Comparison of ENCODE assay signal across 7 cellular contexts in the genomic region with DNA sequence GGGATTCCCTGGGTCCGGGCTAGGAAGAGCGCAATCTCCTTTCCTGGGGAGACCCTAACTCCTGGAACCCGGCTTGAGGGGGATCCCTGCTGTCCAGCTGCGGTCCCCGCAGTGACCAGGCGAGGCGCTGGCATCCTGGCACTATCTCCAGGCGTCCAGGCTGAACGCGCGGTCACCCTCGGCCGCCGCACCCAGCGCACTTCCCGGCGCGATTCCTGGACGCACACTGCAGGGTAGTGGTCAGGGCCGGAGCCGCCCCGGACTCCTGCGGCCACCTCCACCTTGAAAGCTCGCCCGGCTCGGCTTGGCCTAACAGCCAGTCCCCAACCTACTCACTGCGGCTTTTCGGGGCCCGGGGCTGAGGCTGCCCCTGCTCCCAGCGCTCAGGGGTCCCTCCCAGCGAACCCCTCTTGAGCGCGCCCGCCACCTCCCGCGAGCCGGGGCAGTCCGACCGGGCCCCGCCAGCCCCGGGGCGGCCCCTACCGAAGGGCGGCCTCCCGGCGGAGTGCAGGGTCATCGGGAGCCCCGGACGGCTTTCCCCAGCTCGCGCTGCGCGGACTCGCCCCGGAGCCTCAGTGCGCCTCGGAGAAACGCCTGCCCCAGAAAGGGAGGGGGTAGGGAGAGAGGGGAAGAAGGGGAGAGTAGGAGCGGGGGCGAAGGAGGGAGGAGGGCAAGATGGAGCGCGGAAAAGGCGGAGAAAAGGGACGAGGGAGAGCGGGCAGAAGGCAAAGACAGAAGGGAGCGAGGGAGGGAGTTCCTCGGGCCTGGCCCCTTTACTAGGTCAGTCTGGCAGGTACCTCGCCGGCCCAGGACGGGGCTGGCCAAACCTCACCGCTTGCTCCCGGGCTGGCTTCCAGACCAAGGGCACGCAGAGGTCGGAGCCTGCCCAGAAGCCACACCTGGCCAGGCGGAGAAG. TPM values are rescaled to one million over a fixed set of nuclear protein-coding genes. Genes with fewer than 3 reads are reported as not detected.
DNase-seq lines count a peak whose midpoint lies in the region; ATAC-seq and TF ChIP-seq lines count a peak whose summit lies in the region.

No MANE protein-coding gene starts in this region.

- H3K27me3 Mint-ChIP-seq in WTC11 (ENCODE audit: low read depth), result peaks cover 26% of the 10 kb centered on the region
- H3K27me3 Mint-ChIP-seq in osteocyte (ENCODE audit: unreplicated experiment), result peaks cover 41% of the 10 kb centered on the region

- intact Hi-C loops in Right ventricle myocardium superior (cut with DNase I), result no loop called here

- H3K4me3 Mint-ChIP-seq in WTC11 (peak overlapping the region; percentile 76), osteocyte (ENCODE audit: unreplicated experiment) (peak overlapping the region; percentile 66)

- POLR2A ChIA-PET in WTC11 (lab: Charles Lee), result interaction anchor here (1.3 kb wide), 1 partner anchor 124 kb away, joined by 4 read pairs; no protein-coding TSS in a partner anchor

- H3K36me3 Mint-ChIP-seq in WTC11 (no peaks in the 10 kb centered on the region), osteocyte (ENCODE audit: unreplicated experiment) (no peaks in the 10 kb centered on the region)

- DNase-seq in WTC11 (ENCODE audit: low spot score) (peak; percentile 74), Right ventricle myocardium superior (peak; percentile 76), osteocyte (ENCODE audit: extremely low spot score, unreplicated experiment) (no peak), NAMALWA (ENCODE audit: low spot score) (no peak), DMS53 treated with DMSO at 0.1 percent for 48 hours (lab: John Stamatoyannopoulos, UW; ENCODE audit: unreplicated experiment) (no peak)

- TF ChIP-seq CTCF in WTC11 (IDR thresholded peaks at IDR 0.05) (0 out of 2 replicates have a peak, but pooled peaks have one; percentile 30), osteocyte (IDR thresholded peaks at IDR 0.05) (peak; percentile 64)

- H3K9me3 Mint-ChIP-seq in WTC11, result no peaks in the 10 kb centered on the region
- no peaks in the 10 kb centered on the region for H3K9me3 Mint-ChIP-seq in osteocyte (ENCODE audit: unreplicated experiment)

- CTCF ChIA-PET in WTC11 (lab: Charles Lee), result interaction anchor here (0.7 to 2.6 kb wide), 6 partner anchors 21 to 129 kb away, joined by 3 to 25 read pairs (median 4); no protein-coding TSS in a partner anchor

- H3K27ac Mint-ChIP-seq in WTC11, result no peak overlapping the region
- H3K27ac Mint-ChIP-seq in osteocyte (ENCODE audit: unreplicated experiment), result no peak overlapping the region

- ATAC-seq in GM18511 (IDR thresholded peaks at IDR 0.05; ENCODE audit: unreplicated experiment) (peak; percentile 74), HG02943 (IDR thresholded peaks at IDR 0.05; ENCODE audit: low read depth, unreplicated experiment) (peak; percentile 61), WTC11 (peak; percentile 60), Right ventricle myocardium superior (ENCODE audit: poor library complexity) (peak; percentile 92)

- peaks cover 34% of the 10 kb centered on the region for H3K4me1 Mint-ChIP-seq in WTC11
- H3K4me1 Mint-ChIP-seq in osteocyte (ENCODE audit: unreplicated experiment), result peaks cover 2% of the 10 kb centered on the region

TF ChIP-seq in WTC11, 78 proteins besides CTCF, POLR2A, EP300 and RAD21 (continues in another document):
- TF ChIP-seq JAZF1 (CRISPR knock-in tag; IDR thresholded peaks at IDR 0.05), result no peak
- TF ChIP-seq OVOL2 (CRISPR knock-in tag; IDR thresholded peaks at IDR 0.05; ENCODE audit: borderline replicate concordance), result no peak
- no peak for TF ChIP-seq ATF3 (CRISPR knock-in tag; conservative IDR thresholded peaks at IDR 0.05)
- no peak for TF ChIP-seq GRHL2 (CRISPR knock-in tag; IDR thresholded peaks at IDR 0.05; ENCODE audit: insufficient replicate concordance, severe bottlenecking)
- TF ChIP-seq, protein P1, sequence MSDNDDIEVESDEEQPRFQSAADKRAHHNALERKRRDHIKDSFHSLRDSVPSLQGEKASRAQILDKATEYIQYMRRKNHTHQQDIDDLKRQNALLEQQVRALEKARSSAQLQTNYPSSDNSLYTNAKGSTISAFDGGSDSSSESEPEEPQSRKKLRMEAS (CRISPR knock-in tag; IDR thresholded peaks at IDR 0.05), result peak; percentile 19; the same call in 1 of the 2 replicates
- no peak for TF ChIP-seq NFYB (CRISPR knock-in tag; conservative IDR thresholded peaks at IDR 0.05; ENCODE audit: low read depth)
- TF ChIP-seq, protein P2, sequence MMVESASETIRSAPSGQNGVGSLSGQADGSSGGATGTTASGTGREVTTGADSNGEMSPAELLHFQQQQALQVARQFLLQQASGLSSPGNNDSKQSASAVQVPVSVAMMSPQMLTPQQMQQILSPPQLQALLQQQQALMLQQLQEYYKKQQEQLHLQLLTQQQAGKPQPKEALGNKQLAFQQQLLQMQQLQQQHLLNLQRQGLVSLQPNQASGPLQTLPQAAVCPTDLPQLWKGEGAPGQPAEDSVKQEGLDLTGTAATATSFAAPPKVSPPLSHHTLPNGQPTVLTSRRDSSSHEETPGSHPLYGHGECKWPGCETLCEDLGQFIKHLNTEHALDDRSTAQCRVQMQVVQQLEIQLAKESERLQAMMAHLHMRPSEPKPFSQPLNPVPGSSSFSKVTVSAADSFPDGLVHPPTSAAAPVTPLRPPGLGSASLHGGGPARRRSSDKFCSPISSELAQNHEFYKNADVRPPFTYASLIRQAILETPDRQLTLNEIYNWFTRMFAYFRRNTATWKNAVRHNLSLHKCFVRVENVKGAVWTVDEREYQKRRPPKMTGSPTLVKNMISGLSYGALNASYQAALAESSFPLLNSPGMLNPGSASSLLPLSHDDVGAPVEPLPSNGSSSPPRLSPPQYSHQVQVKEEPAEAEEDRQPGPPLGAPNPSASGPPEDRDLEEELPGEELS (CRISPR knock-in tag; IDR thresholded peaks at IDR 0.05), result 0 out of 2 replicates have a peak, but pooled peaks have one; percentile 24
- TF ChIP-seq NFE2L1 (CRISPR knock-in tag; IDR thresholded peaks at IDR 0.05), result 0 out of 2 replicates have a peak, but pooled peaks have one; percentile 32
- 0 out of 2 replicates have a peak, but pooled peaks have one; percentile 37 for TF ChIP-seq FOXP1 (CRISPR knock-in tag; IDR thresholded peaks at IDR 0.05; ENCODE audit: borderline replicate concordance)
- TF ChIP-seq ZNF423 (CRISPR knock-in tag; IDR thresholded peaks at IDR 0.05), result peak; percentile 86
- no peak for TF ChIP-seq NFATC4 (CRISPR knock-in tag; IDR thresholded peaks at IDR 0.05)
- TF ChIP-seq SP1 (CRISPR knock-in tag; conservative IDR thresholded peaks at IDR 0.05), result peak; percentile 20; the same call in 1 of the 2 replicates
- TF ChIP-seq SMAD4 (CRISPR knock-in tag; IDR thresholded peaks at IDR 0.05), result 0 out of 2 replicates have a peak, but pooled peaks have one; percentile 30
- TF ChIP-seq RELA (CRISPR knock-in tag; IDR thresholded peaks at IDR 0.05; ENCODE audit: borderline replicate concordance), result no peak
- TF ChIP-seq CBFB (CRISPR knock-in tag; IDR thresholded peaks at IDR 0.05; ENCODE audit: low read depth), result no peak
- TF ChIP-seq, protein P3, sequence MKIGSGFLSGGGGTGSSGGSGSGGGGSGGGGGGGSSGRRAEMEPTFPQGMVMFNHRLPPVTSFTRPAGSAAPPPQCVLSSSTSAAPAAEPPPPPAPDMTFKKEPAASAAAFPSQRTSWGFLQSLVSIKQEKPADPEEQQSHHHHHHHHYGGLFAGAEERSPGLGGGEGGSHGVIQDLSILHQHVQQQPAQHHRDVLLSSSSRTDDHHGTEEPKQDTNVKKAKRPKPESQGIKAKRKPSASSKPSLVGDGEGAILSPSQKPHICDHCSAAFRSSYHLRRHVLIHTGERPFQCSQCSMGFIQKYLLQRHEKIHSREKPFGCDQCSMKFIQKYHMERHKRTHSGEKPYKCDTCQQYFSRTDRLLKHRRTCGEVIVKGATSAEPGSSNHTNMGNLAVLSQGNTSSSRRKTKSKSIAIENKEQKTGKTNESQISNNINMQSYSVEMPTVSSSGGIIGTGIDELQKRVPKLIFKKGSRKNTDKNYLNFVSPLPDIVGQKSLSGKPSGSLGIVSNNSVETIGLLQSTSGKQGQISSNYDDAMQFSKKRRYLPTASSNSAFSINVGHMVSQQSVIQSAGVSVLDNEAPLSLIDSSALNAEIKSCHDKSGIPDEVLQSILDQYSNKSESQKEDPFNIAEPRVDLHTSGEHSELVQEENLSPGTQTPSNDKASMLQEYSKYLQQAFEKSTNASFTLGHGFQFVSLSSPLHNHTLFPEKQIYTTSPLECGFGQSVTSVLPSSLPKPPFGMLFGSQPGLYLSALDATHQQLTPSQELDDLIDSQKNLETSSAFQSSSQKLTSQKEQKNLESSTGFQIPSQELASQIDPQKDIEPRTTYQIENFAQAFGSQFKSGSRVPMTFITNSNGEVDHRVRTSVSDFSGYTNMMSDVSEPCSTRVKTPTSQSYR (CRISPR knock-in tag; IDR thresholded peaks at IDR 0.05), result no peak
- peak; percentile 84; the same call in 1 of the 2 replicates for TF ChIP-seq ZNF263 (CRISPR knock-in tag; IDR thresholded peaks at IDR 0.05; ENCODE audit: low read depth)
- TF ChIP-seq, protein P4, sequence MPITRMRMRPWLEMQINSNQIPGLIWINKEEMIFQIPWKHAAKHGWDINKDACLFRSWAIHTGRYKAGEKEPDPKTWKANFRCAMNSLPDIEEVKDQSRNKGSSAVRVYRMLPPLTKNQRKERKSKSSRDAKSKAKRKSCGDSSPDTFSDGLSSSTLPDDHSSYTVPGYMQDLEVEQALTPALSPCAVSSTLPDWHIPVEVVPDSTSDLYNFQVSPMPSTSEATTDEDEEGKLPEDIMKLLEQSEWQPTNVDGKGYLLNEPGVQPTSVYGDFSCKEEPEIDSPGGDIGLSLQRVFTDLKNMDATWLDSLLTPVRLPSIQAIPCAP (CRISPR knock-in tag; IDR thresholded peaks at IDR 0.05), result no peak
- TF ChIP-seq KAT7 (CRISPR knock-in tag; IDR thresholded peaks at IDR 0.05; ENCODE audit: borderline replicate concordance), result no peak
- no peak for TF ChIP-seq NR3C1 (CRISPR knock-in tag; conservative IDR thresholded peaks at IDR 0.05; ENCODE audit: low read depth)

RNA-seq across cellular contexts. Expression of gene POU2AF3, which starts 1.0 kb away (rescaled TPM):
- total RNA-seq in WTC11 (2021) (2.7 to 3.0 TPM (median 3.0 TPM) in 3 replicates), Right ventricle myocardium superior (1.0 TPM), osteocyte (not detected in 2 replicates)

RNA-seq across cellular contexts. Expression of gene POU2AF2, which starts 53.8 kb away (rescaled TPM):
- total RNA-seq in WTC11 (2021) (not detected in 3 replicates), Right ventricle myocardium superior (not detected), osteocyte (not detected in 2 replicates)

Comparison
In these comparisons a context has a peak if more than half of its experiments do, and no peak if none do; other contexts are left out.
1. DNase-seq: peak in WTC11 (single experiment) and Right ventricle myocardium superior (single experiment); none in osteocyte (single experiment), NAMALWA (single experiment) and DMS53 treated with DMSO at 0.1 percent for 48 hours (single experiment).
2. Peak in every context shown above with its lines, with median percentiles within 50 percentile points of each other: ATAC-seq.